19 cellular contexts compared by ENCODE assay signal in the genomic region with DNA sequence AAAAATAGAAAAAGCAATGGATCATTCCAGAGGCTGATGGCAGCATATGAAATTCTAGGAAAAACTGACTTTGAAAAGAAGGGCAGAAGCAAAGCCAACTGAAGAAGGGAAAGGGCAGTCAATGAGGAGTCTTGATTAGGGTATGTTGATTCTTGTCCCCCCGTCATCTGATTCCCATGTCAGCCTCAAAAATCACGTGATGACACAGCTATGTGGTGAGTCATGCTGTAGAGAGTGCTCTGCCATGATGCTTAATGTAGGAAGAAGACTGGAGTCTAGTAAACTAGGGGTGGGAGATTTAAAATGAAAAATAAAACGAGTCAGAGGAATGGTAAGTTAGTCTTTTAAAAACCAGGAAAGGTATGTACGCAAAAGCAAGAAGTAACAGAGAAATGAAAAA. TPM values are rescaled to one million over a fixed set of nuclear protein-coding genes. Genes with fewer than 3 reads are reported as not detected.
A peak's percentile ranks its signal among the peaks of the same experiment; 100 is the strongest.
DNase-seq lines count a peak whose midpoint lies in the region; ATAC-seq and TF ChIP-seq lines count a peak whose summit lies in the region.
"Had no signal": no experiment of that assay in that cellular context is flagged by ENCODE, and none has a peak within 500 bp of the region (broad histone marks: within the 10 kb centered on the region; RNA-seq: fewer than 3 reads in every experiment).

No MANE protein-coding gene starts in this region.

- in situ Hi-C loops in ACHN (cut with HindIII; ENCODE audit: low pct_ligation_motif_present, low pct_unique_long_range_greater_than_20kb, low sequenced_read_pairs): no loop called here

- H3K79me2 ChIP-seq in PC-9 (ENCODE audit: low read depth): no peaks in the 10 kb centered on the region

- H4K20me1 ChIP-seq in PC-9 (ENCODE audit: insufficient read depth): no peaks in the 10 kb centered on the region
- H4K20me1 ChIP-seq: BLaER1 had no signal

- no peak for ATAC-seq in HG03439 (IDR thresholded peaks at IDR 0.05; ENCODE audit: unreplicated experiment)

- POLR2A ChIA-PET in PC-9 (lab: Charles Lee; ENCODE audit: unreplicated experiment): no interaction called here

- H3K9me2 ChIP-seq in PC-9 (ENCODE audit: insufficient read depth): no peaks in the 10 kb centered on the region; the same call in 1 of the 2 replicates

- H3K9me3 ChIP-seq in PC-9 (ENCODE audit: insufficient read depth, low read depth): no peaks in the 10 kb centered on the region
- H3K9me3 ChIP-seq: SJCRH30 had no signal

- no peaks in the 10 kb centered on the region for H3F3A ChIP-seq in PC-9 (ENCODE audit: insufficient read depth, low read depth)

- CTCF ChIA-PET in PC-9 (lab: Charles Lee): no interaction called here

- H2AFZ ChIP-seq in PC-9: no peak overlapping the region

- DNase-seq in DMS53 (lab: John Stamatoyannopoulos, UW) (peak; percentile 4), DMS53 treated with DMSO at 0.1 percent for 48 hours (lab: John Stamatoyannopoulos, UW; ENCODE audit: unreplicated experiment) (no peak), NCI-H2171 treated with DMSO at 0.1 percent for 48 hours (lab: John Stamatoyannopoulos, UW) (peak; percentile 89), foreskin melanocyte (peak; percentile 30), ACHN (no peak), NCI-H82 treated with DMSO at 0.1 percent for 48 hours (lab: John Stamatoyannopoulos, UW; ENCODE audit: unreplicated experiment) (no peak), PC-9 (no peak)
- DNase-seq: CD8-positive, alpha-beta memory T cell; IMR-90; Kasumi-1; NCI-H1105 treated with DMSO at 0.1 percent for 48 hours; NCI-H1694 treated with DMSO at 0.1 percent for 48 hours; NCI-H446; NCI-H748 treated with DMSO at 0.1 percent for 48 hours; SW 1271 had no signal

- no peak overlapping the region for H3K27ac ChIP-seq in PC-9
- H3K27ac ChIP-seq: 22Rv1, BLaER1, SJCRH30 had no signal

- H3K4me3 ChIP-seq in PC-9: no peak overlapping the region
- H3K4me3 ChIP-seq: BLaER1, SJCRH30 had no signal

- TF ChIP-seq CTCF in PC-9 (conservative IDR thresholded peaks at IDR 0.05): no peak

- BruUV-seq in PC-9 (replicated peaks; lab: Mats Ljungman, UMichigan): no TSS peak

- no peak overlapping the region for H3K4me2 ChIP-seq in PC-9
- H3K4me2 ChIP-seq: BLaER1 had no signal

- no peaks in the 10 kb centered on the region for H3K36me3 ChIP-seq in PC-9 (ENCODE audit: low read depth)
- H3K36me3 ChIP-seq: BLaER1, SJCRH30 had no signal

- no peaks in the 10 kb centered on the region for H3K4me1 ChIP-seq in PC-9 (replicated peaks; ENCODE audit: insufficient read depth)
- H3K4me1 ChIP-seq: BLaER1 had no signal

- intact Hi-C loops in PC-9 (cut with micrococcal nuclease; ENCODE audit: unreplicated experiment): no loop called here

- H3K27me3 ChIP-seq in PC-9 (ENCODE audit: insufficient read depth, low read depth): peaks cover 66% of the 10 kb centered on the region
- H3K27me3 ChIP-seq: BLaER1, SJCRH30 had no signal

RNA-seq across cellular contexts. Expression of gene POU6F2, which starts 3.9 kb away (rescaled TPM):
- total RNA-seq in PC-9 (2021): 0.48 TPM in 1 of 2 replicates, not detected in the other
- total RNA-seq: CD8-positive, alpha-beta memory T cell; IMR-90; SJCRH30 had no signal

Comparison
In these comparisons a context has a peak if more than half of its experiments do, and no peak if none do; other contexts are left out.
1. DNase-seq: peak in DMS53 (single experiment), NCI-H2171 treated with DMSO at 0.1 percent for 48 hours (single experiment) and foreskin melanocyte (single experiment); none in DMS53 treated with DMSO at 0.1 percent for 48 hours (single experiment), ACHN (single experiment), NCI-H82 treated with DMSO at 0.1 percent for 48 hours (single experiment) and PC-9 (0 of 2).